ENCODE assay signal across 18 cellular contexts in the genomic region with DNA sequence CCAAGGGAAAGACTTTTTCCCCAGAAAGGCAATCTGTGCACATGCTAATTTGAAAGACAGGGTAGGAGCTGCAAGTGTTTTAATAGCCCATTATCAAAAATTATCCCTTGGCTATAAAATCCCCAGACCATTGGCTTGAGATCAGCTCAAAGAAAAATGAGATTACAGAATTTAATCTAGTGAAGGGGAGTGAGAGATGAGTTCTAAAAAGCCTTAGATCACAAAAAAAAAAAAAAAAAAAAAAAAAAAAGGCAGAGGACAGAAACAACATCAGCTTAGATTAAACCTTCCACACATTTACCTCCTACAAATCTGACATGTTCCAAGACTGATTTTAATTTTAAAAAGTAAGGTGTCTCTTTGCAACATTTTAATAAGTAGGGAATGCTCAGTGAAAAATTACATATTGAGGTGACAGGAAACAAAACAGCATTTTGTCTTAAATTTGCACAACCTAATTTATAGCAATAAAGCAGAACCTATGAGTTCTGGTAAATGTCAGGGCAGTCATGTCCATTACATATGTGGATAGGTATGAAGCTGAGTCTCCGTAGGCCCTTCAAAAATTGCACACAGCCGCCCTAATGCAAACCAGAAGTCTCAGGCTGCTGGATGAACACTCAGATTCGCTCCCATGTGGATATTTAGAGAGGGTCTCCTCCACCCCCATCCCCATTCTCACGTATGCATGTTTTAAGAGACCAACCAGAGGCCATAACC. TPM values are rescaled to one million over a fixed set of nuclear protein-coding genes. Genes with fewer than 3 reads are reported as not detected.
DNase-seq lines count a peak whose midpoint lies in the region; ATAC-seq, FAIRE-seq and TF ChIP-seq lines count a peak whose summit lies in the region.
"Had no signal": no experiment of that assay in that cellular context is flagged by ENCODE, and none has a peak within 500 bp of the region (broad histone marks: within the 10 kb centered on the region; RNA-seq: fewer than 3 reads in every experiment).

No MANE protein-coding gene starts in this region.

- CTCF ChIA-PET in HepG2 (lab: Yijun Ruan, JAX; ENCODE audit: low intra/inter-chr PET ratio, low total read pairs): no interaction called here

- H3K9me3 ChIP-seq in right lobe of liver: no peaks in the 10 kb centered on the region
- H3K9me3 ChIP-seq in HepG2 (ENCODE audit: low read length): no peaks in the 10 kb centered on the region
- H3K9me3 ChIP-seq in testis: no peaks in the 10 kb centered on the region
- H3K9me3 ChIP-seq: ascending aorta, left lung, SJCRH30 had no signal

- H3K9ac ChIP-seq in HepG2 (ENCODE audit: insufficient read depth, low read depth, low read length): no peak overlapping the region

- POLR2A ChIA-PET in HepG2 (lab: Yijun Ruan, JAX): no interaction called here

- WGBS in right lobe of liver (ENCODE audit: insufficient coverage, low coverage, low lambda C conversion rate, missing lambda C conversion rate): 80% methylated on average over 1 of the region's 4 CpGs
- no CpG with 5 or more reads among the region's 4 CpGs for WGBS in HepG2 (ENCODE audit: low lambda C conversion rate)
- 76 to 87% methylated on average over 4 of the region's 4 CpGs for WGBS in testis, 2 donors

- no peak overlapping the region for H3K4me2 ChIP-seq in HepG2 (ENCODE audit: low read depth, low read length)

- H3K79me2 ChIP-seq in HepG2 (ENCODE audit: insufficient read depth, low read length): no peaks in the 10 kb centered on the region

- no peaks in the 10 kb centered on the region for H3K36me3 ChIP-seq in right lobe of liver
- no peaks in the 10 kb centered on the region for H3K36me3 ChIP-seq in HepG2 (replicated peaks in 1 of 2; ENCODE audit: control insufficient read depth in 1 of 2, insufficient read depth in 2 of 2, low read length in 2 of 2)
- H3K36me3 ChIP-seq in testis (ENCODE audit: low read depth, missing control alignments): no peaks in the 10 kb centered on the region
- H3K36me3 ChIP-seq: ascending aorta, left lung, WERI-Rb-1 had no signal

- ATAC-seq in right lobe of liver (peak in 3 of 4 donors; percentile 5 to 13 (median 6)), HepG2 (no peak), GM18502 (IDR thresholded peaks at IDR 0.05; ENCODE audit: poor library complexity, unreplicated experiment) (no peak)
- ATAC-seq: effector memory CD8-positive, alpha-beta T cell; HCT116 had no signal

- no peak for TF ChIP-seq RAD21 in HepG2 (CRISPR knock-in tag; IDR thresholded peaks at IDR 0.05)

- H3K27me3 ChIP-seq in right lobe of liver (no peaks in the 10 kb centered on the region), HepG2 (ENCODE audit: control insufficient read depth in 1 of 2, insufficient read depth in 2 of 2, low read length in 2 of 2) (no peaks in the 10 kb centered on the region), testis (no peaks in the 10 kb centered on the region)
- H3K27me3 ChIP-seq: ascending aorta, left lung, SJCRH30 had no signal

- DNase-seq in right lobe of liver (no peak), HepG2 (ENCODE audit: low spot score) (no peak), testis (no peak), mucosa of gallbladder (ENCODE audit: low spot score) (no peak), GM13976 (ENCODE audit: low spot score) (no peak)
- DNase-seq: activated CD8-positive, alpha-beta memory T cell treated with anti-CD3 and anti-CD28 coated beads for 24 hours; effector memory CD8-positive, alpha-beta T cell; Kasumi-1; left lung; NK-92 treated with Interleukin-12 subunit alpha and Interleukin-12 subunit beta, amount 100 ng/mL, for 24 hours; WERI-Rb-1 had no signal

- peak overlapping the region; percentile 20 to 72 (median 37) for H3K4me3 Mint-ChIP-seq in nephron
- H3K4me3 Mint-ChIP-seq: effector memory CD8-positive, alpha-beta T cell had no signal

- peaks cover 0 to 48% (median 10%) of the 10 kb centered on the region in 4 donors for H3K4me1 ChIP-seq in right lobe of liver
- peaks cover 13% of the 10 kb centered on the region; the same call in 1 of the 2 replicates for H3K4me1 ChIP-seq in HepG2 (ENCODE audit: insufficient read depth, low read length)
- peaks cover 8% of the 10 kb centered on the region for H3K4me1 ChIP-seq in testis

- no peaks in the 10 kb centered on the region for H4K20me1 ChIP-seq in HepG2 (ENCODE audit: insufficient read depth, low read length)

- no peaks in the 10 kb centered on the region for H3K9me3 Mint-ChIP-seq in nephron
- H3K9me3 Mint-ChIP-seq: effector memory CD8-positive, alpha-beta T cell had no signal

- H3K4me3 ChIP-seq in right lobe of liver (no peak overlapping the region), HepG2 (replicated peaks in 1 of 3; ENCODE audit: insufficient read depth in 1 of 3, low read depth in 2 of 3, low read length in 3 of 3) (no peak overlapping the region), testis (no peak overlapping the region)
- H3K4me3 ChIP-seq: left lung had no signal

- TF ChIP-seq POLR2A in right lobe of liver (IDR thresholded peaks at IDR 0.05): no peak
- no peak for TF ChIP-seq POLR2A in HepG2 (IDR thresholded peaks at IDR 0.05; ENCODE audit: insufficient read depth in 1 of 2, low read depth in 2 of 2, low read length in 2 of 2)
- TF ChIP-seq POLR2A in testis (IDR thresholded peaks at IDR 0.05): no peak

- H3K4me1 Mint-ChIP-seq in nephron: peaks cover 68% of the 10 kb centered on the region

- peaks cover 24% of the 10 kb centered on the region for H3K36me3 Mint-ChIP-seq in nephron (ENCODE audit: low read depth)

- H3K27ac ChIP-seq in right lobe of liver (no peak overlapping the region), HepG2 (ENCODE audit: extremely low read length, insufficient read depth, low read length) (no peak overlapping the region), testis (no peak overlapping the region)
- H3K27ac ChIP-seq: ascending aorta, HL-60, left lung, WERI-Rb-1 had no signal

- no peak for TF ChIP-seq CTCF in right lobe of liver (IDR thresholded peaks at IDR 0.05)
- no peak for TF ChIP-seq CTCF in HepG2 (CRISPR knock-in tag; IDR thresholded peaks at IDR 0.05)
- no peak for TF ChIP-seq CTCF in nephron (IDR thresholded peaks at IDR 0.05; ENCODE audit: unreplicated experiment in 3 of 3)
- TF ChIP-seq CTCF in testis (IDR thresholded peaks at IDR 0.05): no peak
- no peak for TF ChIP-seq CTCF in GM13976 (IDR thresholded peaks at IDR 0.05; ENCODE audit: borderline replicate concordance, control extremely low read depth, extremely low read depth, insufficient read depth, missing control alignments)

- no peak for FAIRE-seq in HepG2 (lab: Jason Lieb, UNC)
- FAIRE-seq in endometrium (lab: Jason Lieb, UNC): peak; percentile 79

- intact Hi-C loops in right lobe of liver (cut with DNase I): no loop called here
- intact Hi-C loops in HepG2 (cut with micrococcal nuclease; ENCODE audit: unreplicated experiment): no loop called here
- intact Hi-C loops in testis (cut with DNase I; ENCODE audit: low total_unique reads): no loop called here

- no peak overlapping the region for H2AFZ ChIP-seq in HepG2 (ENCODE audit: low read length)

- no peaks in the 10 kb centered on the region for H3K27me3 Mint-ChIP-seq in nephron (ENCODE audit: low read depth)

- BruUV-seq in HepG2 (replicated peaks; lab: Mats Ljungman, UMichigan): no TSS peak

- H3K27ac Mint-ChIP-seq in nephron: peak overlapping the region; percentile 93 to 96 (median 93)
- H3K27ac Mint-ChIP-seq: effector memory CD8-positive, alpha-beta T cell had no signal

- in situ Hi-C loops in HepG2 (cut with HindIII; ENCODE audit: extremely low pct_ligation_motif_present, low pct_unique_long_range_greater_than_20kb): no loop called here
- in situ Hi-C loops in GM13976 (cut with MboI; ENCODE audit: low sequenced_read_pairs, unreplicated experiment): no loop called here

- no peak for TF ChIP-seq EP300 in HepG2 (IDR thresholded peaks at IDR 0.05; ENCODE audit: low read depth in 2 of 2, low read length in 2 of 2)
- TF ChIP-seq EP300 in HepG2 (CRISPR knock-in tag; IDR thresholded peaks at IDR 0.05; ENCODE audit: borderline replicate concordance): no peak

TF ChIP-seq in HepG2, 621 proteins besides CTCF, POLR2A, EP300 and RAD21 (continues in another document):
- TF ChIP-seq NAIF1 (CRISPR knock-in tag; IDR thresholded peaks at IDR 0.05; ENCODE audit: borderline replicate concordance) (no peak), ISX (CRISPR knock-in tag; conservative IDR thresholded peaks at IDR 0.05) (no peak), ZNF83 (CRISPR knock-in tag; IDR thresholded peaks at IDR 0.05; ENCODE audit: borderline replicate concordance) (no peak), CBFB (CRISPR knock-in tag; IDR thresholded peaks at IDR 0.05) (no peak), ZMYM2 (CRISPR knock-in tag; IDR thresholded peaks at IDR 0.05) (no peak)
- TF ChIP-seq, protein P1, sequence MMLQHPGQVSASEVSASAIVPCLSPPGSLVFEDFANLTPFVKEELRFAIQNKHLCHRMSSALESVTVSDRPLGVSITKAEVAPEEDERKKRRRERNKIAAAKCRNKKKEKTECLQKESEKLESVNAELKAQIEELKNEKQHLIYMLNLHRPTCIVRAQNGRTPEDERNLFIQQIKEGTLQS (CRISPR knock-in tag; IDR thresholded peaks at IDR 0.05): no peak

RNA-seq across cellular contexts. Expression of a gene that starts 43.4 kb away (rescaled TPM):
- 10 to 100 TPM; 23.0 to 45.3 (median 39.6) TPM for total RNA-seq in right lobe of liver
- 2.4 and 4.6 TPM in 2 replicates for total RNA-seq in HepG2 (2016; rRNA removed; fragmentation: Illumina TruSeq; extraction: Trizol)
- total RNA-seq in HepG2 (2016; cell fraction: cytosol; rRNA removed; fragmentation: Illumina TruSeq; extraction: Trizol; ENCODE audit: low read depth): 4.1 TPM in 2 replicates
- 1.6 and 4.1 TPM in 2 replicates for total RNA-seq in HepG2 (2016; cell fraction: insoluble cytoplasmic fraction; rRNA removed; fragmentation: Illumina TruSeq; extraction: Trizol)
- 1.4 and 1.6 TPM in 2 replicates for total RNA-seq in HepG2 (2016; cell fraction: membrane; rRNA removed; fragmentation: Illumina TruSeq; extraction: Trizol)
- 18.2 and 18.4 TPM in 2 replicates for total RNA-seq in HepG2 (2016; cell fraction: nucleus; rRNA removed; fragmentation: Illumina TruSeq; extraction: Trizol)
- 0.98 and 1.4 TPM in 2 replicates for polyA plus RNA-seq in HepG2 (2011; rRNA removed)
- 0.17 and 0.32 TPM in 2 replicates for polyA plus RNA-seq in HepG2 (2011; cell fraction: cytosol; rRNA removed)
- polyA plus RNA-seq in HepG2 (2011; cell fraction: nucleus; rRNA removed): 3.9 and 4.5 TPM in 2 replicates
- polyA plus RNA-seq in HepG2 (2012): 1.1 and 1.7 TPM in 2 replicates
- polyA plus RNA-seq in HepG2 (2016; cell fraction: cytosol; fragmentation: Illumina TruSeq; extraction: Trizol; ENCODE audit: low read depth): 0.20 TPM in 2 replicates
- 1.4 and 1.7 TPM in 2 replicates for polyA plus RNA-seq in HepG2 (2016; cell fraction: insoluble cytoplasmic fraction; fragmentation: Illumina TruSeq; extraction: Trizol; ENCODE audit: low read depth)
- 0.31 and 0.49 TPM in 2 replicates for polyA plus RNA-seq in HepG2 (2016; cell fraction: membrane; fragmentation: Illumina TruSeq; extraction: Trizol; ENCODE audit: low read depth)
- polyA plus RNA-seq in HepG2 (2016; cell fraction: nucleus; fragmentation: Illumina TruSeq; extraction: Trizol; ENCODE audit: insufficient read depth, low read depth): 5.7 and 6.1 TPM in 2 replicates
- 3.1 and 48.1 TPM in 2 replicates for polyA minus RNA-seq in HepG2 (2011; rRNA and poly(A)+ RNA removed; ENCODE audit: low replicate concordance)
- 1.1 and 3.5 TPM in 2 replicates for polyA minus RNA-seq in HepG2 (2011; cell fraction: cytosol; rRNA and poly(A)+ RNA removed)
- polyA minus RNA-seq in HepG2 (2011; cell fraction: nucleus; rRNA and poly(A)+ RNA removed): 25.6 and 28.5 TPM in 2 replicates
- total RNA-seq in testis: 10 to 100 TPM; 23.1 to 34.7 TPM
- 8.4 TPM for polyA plus RNA-seq in testis (ENCODE audit: insufficient read depth, low read depth, low replicate concordance)
- total RNA-seq in mucosa of gallbladder: 116 TPM

Comparison
In these comparisons a context has a peak if more than half of its experiments do, and no peak if none do; other contexts are left out.
1. ATAC-seq: peak in right lobe of liver (3 of 4); none in HepG2 (single experiment) and GM18502 (single experiment).